Comparison of ENCODE assay signal across 1 cellular context in genomic region chr16:89241187-89242003, GRCh38.
TF ChIP-seq lines count a peak whose summit lies in the region.

No MANE protein-coding gene starts in this region.

TF ChIP-seq in HepG2, 621 proteins besides CTCF, POLR2A, EP300 and RAD21 (continued from another document):
- TF ChIP-seq HNF1A (IDR thresholded peaks at IDR 0.05; ENCODE audit: low read depth) (no peak; the same call in 1 of the 2 replicates), HNF1A (CRISPR knock-in tag; IDR thresholded peaks at IDR 0.05; ENCODE audit: borderline replicate concordance) (peak; percentile 69; the same call in 1 of the 2 replicates), PHF21A (CRISPR knock-in tag; IDR thresholded peaks at IDR 0.05) (peak; percentile 23; the same call in 1 of the 2 replicates), CBX5 (CRISPR knock-in tag; IDR thresholded peaks at IDR 0.05; ENCODE audit: borderline replicate concordance) (peak; percentile 89), ZNF790 (CRISPR knock-in tag; IDR thresholded peaks at IDR 0.05; ENCODE audit: borderline replicate concordance) (peak; percentile 14; the same call in 1 of the 2 replicates), ZNF776 (CRISPR knock-in tag; IDR thresholded peaks at IDR 0.05) (peak; percentile 74), SIX4 (CRISPR knock-in tag; IDR thresholded peaks at IDR 0.05) (no peak), CENPT (CRISPR knock-in tag; IDR thresholded peaks at IDR 0.05; ENCODE audit: low read depth) (no peak), ZNF451 (CRISPR knock-in tag; IDR thresholded peaks at IDR 0.05) (peak; percentile 71; the same call in 1 of the 2 replicates)
